ENCODE assay signal across 12 cellular contexts in the genomic region with DNA sequence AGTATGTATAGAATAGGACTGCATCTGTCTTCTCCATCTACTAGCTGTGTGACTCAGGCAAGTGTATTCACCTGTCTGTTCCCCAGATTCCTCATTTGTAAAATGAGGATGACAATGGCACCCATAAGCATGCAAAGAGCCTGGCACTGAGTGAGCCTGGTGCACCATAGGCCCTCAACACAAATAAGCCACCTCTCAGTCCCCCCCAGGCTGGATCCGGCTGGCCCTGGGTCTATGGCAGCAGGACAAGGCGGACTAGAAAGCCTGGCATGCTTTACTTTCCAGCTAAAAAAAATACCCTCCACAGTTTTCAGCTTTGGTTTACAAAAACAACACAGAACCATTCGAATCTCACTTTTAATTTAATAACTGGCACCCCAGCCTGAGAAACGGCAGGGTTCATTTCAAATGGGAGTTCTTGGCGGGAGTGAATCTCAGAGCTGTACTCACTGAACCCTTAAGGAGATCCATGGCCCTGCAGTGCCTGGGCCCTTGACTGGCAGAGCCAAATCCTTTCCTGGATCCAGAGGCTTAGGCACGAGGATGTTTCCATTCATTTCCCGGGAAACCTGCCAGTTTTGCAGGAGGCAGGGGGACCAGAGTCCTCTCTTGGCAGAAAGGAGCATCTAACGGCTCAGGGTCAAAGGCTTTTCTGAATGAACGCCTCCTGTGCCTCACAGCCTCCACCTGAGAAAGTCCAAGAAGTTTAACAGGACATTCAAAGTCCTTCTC. TPM values are rescaled to one million over a fixed set of nuclear protein-coding genes. Genes with fewer than 3 reads are reported as not detected.
DNase-seq lines count a peak whose midpoint lies in the region; ATAC-seq, FAIRE-seq and TF ChIP-seq lines count a peak whose summit lies in the region.
"Had no signal": no experiment of that assay in that cellular context is flagged by ENCODE, and none has a peak within 500 bp of the region (broad histone marks: within the 10 kb centered on the region; RNA-seq: fewer than 3 reads in every experiment).

No MANE protein-coding gene starts in this region.

- H3K27ac Mint-ChIP-seq in glutamatergic neuron (ENCODE audit: unreplicated experiment) = no peak overlapping the region
- H3K27ac Mint-ChIP-seq: endodermal cell had no signal

- H3K27me3 Mint-ChIP-seq in glutamatergic neuron (ENCODE audit: unreplicated experiment) = peaks cover 3% of the 10 kb centered on the region

- no peak for TF ChIP-seq CTCF in liver (IDR thresholded peaks at IDR 0.05; ENCODE audit: low read depth, low read length, missing input control)
- TF ChIP-seq CTCF in HepG2 (CRISPR knock-in tag; IDR thresholded peaks at IDR 0.05) = no peak
- TF ChIP-seq CTCF in ascending aorta (IDR thresholded peaks at IDR 0.05) = no peak
- no peak for TF ChIP-seq CTCF in glutamatergic neuron (IDR thresholded peaks at IDR 0.05; ENCODE audit: partially characterized antibody, unreplicated experiment)
- no peak for TF ChIP-seq CTCF in esophagus muscularis mucosa (IDR thresholded peaks at IDR 0.05)

- H3K4me1 ChIP-seq in liver (ENCODE audit: control insufficient read depth in 4 of 4, insufficient read depth in 4 of 4, low read length in 3 of 4) (peaks cover 0 to 38% (median 23%) of the 10 kb centered on the region in 4 donors), HepG2 (ENCODE audit: insufficient read depth, low read length) (peaks cover 77% of the 10 kb centered on the region), ascending aorta (peaks cover 8 to 63% of the 10 kb centered on the region in 2 donors), aorta (ENCODE audit: control insufficient read depth in 1 of 2, insufficient read depth in 2 of 2, low read length in 2 of 2) (peaks cover 1 to 5% of the 10 kb centered on the region in 2 donors), esophagus muscularis mucosa (peaks cover 38 to 97% (median 78%) of the 10 kb centered on the region in 4 donors)

- H3K9me3 Mint-ChIP-seq in glutamatergic neuron (ENCODE audit: unreplicated experiment) = no peaks in the 10 kb centered on the region
- H3K9me3 Mint-ChIP-seq: endodermal cell, neural crest cell had no signal

- no peak for FAIRE-seq in HepG2 (lab: Jason Lieb, UNC)

- H3K4me3 Mint-ChIP-seq in glutamatergic neuron (ENCODE audit: unreplicated experiment) = no peak overlapping the region
- H3K4me3 Mint-ChIP-seq: endodermal cell, neural crest cell had no signal

- DNase-seq in HepG2 (ENCODE audit: low spot score) (no peak), ascending aorta (ENCODE audit: low spot score in 2 of 2) (no peak), aorta (peak; percentile 47 to 58), dedifferentiated amniotic fluid mesenchymal stem cell (ENCODE audit: extremely low spot score) (no peak), glutamatergic neuron (no peak), esophagus muscularis mucosa (ENCODE audit: extremely low spot score) (no peak)
- DNase-seq: endodermal cell; stimulated activated CD4-positive, alpha-beta T cell treated with anti-CD3 and anti-CD28 coated beads, Interleukin-15, amount 100 ng/mL, for 24 hours had no signal

- H3K27ac ChIP-seq in liver (ENCODE audit: low read depth in 1 of 2, low read length in 2 of 2) (no peak overlapping the region), HepG2 (ENCODE audit: extremely low read length, insufficient read depth, low read length) (no peak overlapping the region), ascending aorta (peak overlapping the region; percentile 32 to 61), layer of hippocampus (ENCODE audit: low read depth, low read length) (peak overlapping the region; percentile 70), aorta (ENCODE audit: low read depth in 1 of 2, low read length in 2 of 2) (peak overlapping the region in 1 of 2 donors; percentile 56), esophagus muscularis mucosa (replicated peaks in 1 of 4) (peak overlapping the region in 1 of 4 donors; percentile 3)
- H3K27ac ChIP-seq: SJSA1 had no signal

- H3K9ac ChIP-seq in liver (ENCODE audit: low read depth in 1 of 2, low read length in 2 of 2) (no peak overlapping the region), HepG2 (ENCODE audit: insufficient read depth, low read depth, low read length) (no peak overlapping the region)

- in situ Hi-C loops in HepG2 (cut with HindIII; ENCODE audit: extremely low pct_ligation_motif_present, low pct_unique_long_range_greater_than_20kb) = no loop called here

- H3K27me3 ChIP-seq in liver (ENCODE audit: control insufficient read depth in 4 of 4, insufficient read depth in 4 of 4, low read length in 3 of 4) (no peaks in the 10 kb centered on the region), HepG2 (ENCODE audit: control insufficient read depth in 1 of 2, insufficient read depth in 2 of 2, low read length in 2 of 2) (no peaks in the 10 kb centered on the region), ascending aorta (no peaks in the 10 kb centered on the region), layer of hippocampus (ENCODE audit: control insufficient read depth, insufficient read depth, low read length) (no peaks in the 10 kb centered on the region), aorta (ENCODE audit: control insufficient read depth in 1 of 2, insufficient read depth in 2 of 2, low read length in 1 of 2) (no peaks in the 10 kb centered on the region), esophagus muscularis mucosa (peaks cover 0 to 10% (median 0%) of the 10 kb centered on the region in 4 donors)
- H3K27me3 ChIP-seq: SJSA1 had no signal

- H3K4me1 Mint-ChIP-seq in glutamatergic neuron (ENCODE audit: low read depth, unreplicated experiment) = peaks cover 22% of the 10 kb centered on the region

- H3K4me2 ChIP-seq in HepG2 (ENCODE audit: low read depth, low read length) = no peak overlapping the region

- H3K36me3 ChIP-seq in liver (ENCODE audit: control insufficient read depth in 4 of 4, insufficient read depth in 3 of 4, low read depth in 1 of 4, low read length in 3 of 4) = peaks cover 0 to 3% (median 0%) of the 10 kb centered on the region in 4 donors
- no peaks in the 10 kb centered on the region; a peak in 2 of 5 replicates for H3K36me3 ChIP-seq in HepG2 (replicated peaks in 1 of 2; ENCODE audit: control insufficient read depth in 1 of 2, insufficient read depth in 2 of 2, low read length in 2 of 2)
- peaks cover 0 to 6% of the 10 kb centered on the region in 2 donors for H3K36me3 ChIP-seq in ascending aorta
- no peaks in the 10 kb centered on the region for H3K36me3 ChIP-seq in aorta (ENCODE audit: control insufficient read depth in 1 of 2, insufficient read depth in 2 of 2, low read length in 1 of 2)
- H3K36me3 ChIP-seq in esophagus muscularis mucosa = no peaks in the 10 kb centered on the region

- TF ChIP-seq EP300 in HepG2 (IDR thresholded peaks at IDR 0.05; ENCODE audit: low read depth in 2 of 2, low read length in 2 of 2) (no peak), HepG2 (CRISPR knock-in tag; IDR thresholded peaks at IDR 0.05; ENCODE audit: borderline replicate concordance) (no peak), esophagus muscularis mucosa (IDR thresholded peaks at IDR 0.05) (no peak)

- no TSS peak for BruUV-seq in HepG2 (replicated peaks; lab: Mats Ljungman, UMichigan)

- no peak overlapping the region for H2AFZ ChIP-seq in HepG2 (ENCODE audit: low read length)

- H3K79me2 ChIP-seq in HepG2 (ENCODE audit: insufficient read depth, low read length) = peaks cover 16% of the 10 kb centered on the region

- intact Hi-C loops in HepG2 (cut with micrococcal nuclease; ENCODE audit: unreplicated experiment) (no loop called here), ascending aorta (cut with DNase I) (no loop called here), aorta (cut with DNase I) (no loop called here), esophagus muscularis mucosa (cut with DNase I) (no loop called here)

- no peak for TF ChIP-seq POLR2A in HepG2 (IDR thresholded peaks at IDR 0.05; ENCODE audit: insufficient read depth in 1 of 2, low read depth in 2 of 2, low read length in 2 of 2)
- TF ChIP-seq POLR2A in esophagus muscularis mucosa (IDR thresholded peaks at IDR 0.05; ENCODE audit: low read depth) = no peak

- H3K4me3 ChIP-seq in liver (ENCODE audit: low read depth in 1 of 3, low read length in 3 of 3) (no peak overlapping the region), HepG2 (replicated peaks in 1 of 3; ENCODE audit: insufficient read depth in 1 of 3, low read depth in 2 of 3, low read length in 3 of 3) (no peak overlapping the region), ascending aorta (no peak overlapping the region), aorta (ENCODE audit: low read length in 2 of 2) (no peak overlapping the region), esophagus muscularis mucosa (no peak overlapping the region)
- H3K4me3 ChIP-seq: SJSA1 had no signal

- CTCF ChIA-PET in HepG2 (lab: Yijun Ruan, JAX; ENCODE audit: low intra/inter-chr PET ratio, low total read pairs) = no interaction called here

- TF ChIP-seq RAD21 in liver (IDR thresholded peaks at IDR 0.05) (no peak), HepG2 (CRISPR knock-in tag; IDR thresholded peaks at IDR 0.05) (no peak)

- H4K20me1 ChIP-seq in HepG2 (ENCODE audit: insufficient read depth, low read length) = peaks cover 11% of the 10 kb centered on the region; the same call in 1 of the 2 replicates

- POLR2A ChIA-PET in HepG2 (lab: Yijun Ruan, JAX) = interaction anchor here (3.2 kb wide), 1 partner anchor 25 kb away, joined by 20 read pairs; no protein-coding TSS in a partner anchor

- H3K36me3 Mint-ChIP-seq in glutamatergic neuron (ENCODE audit: unreplicated experiment) = no peaks in the 10 kb centered on the region

- ATAC-seq in HepG2 (no peak), aorta (ENCODE audit: low FRiP score) (no peak)

- 57% methylated on average over 9 of the region's 9 CpGs for WGBS in liver
- WGBS in HepG2 (ENCODE audit: low lambda C conversion rate) = 76% methylated on average over 8 of the region's 9 CpGs
- 3 to 6% methylated on average over 9 of the region's 9 CpGs for WGBS in aorta, 2 donors
- WGBS in esophagus muscularis mucosa = 31% methylated on average over 9 of the region's 9 CpGs

- H3K9me3 ChIP-seq in liver (ENCODE audit: control insufficient read depth in 4 of 4, low read length in 3 of 4) (no peaks in the 10 kb centered on the region), HepG2 (ENCODE audit: low read length) (no peaks in the 10 kb centered on the region), ascending aorta (no peaks in the 10 kb centered on the region), aorta (ENCODE audit: control insufficient read depth, low read length) (no peaks in the 10 kb centered on the region), esophagus muscularis mucosa (no peaks in the 10 kb centered on the region)
- H3K9me3 ChIP-seq: SJSA1 had no signal

RNA-seq across cellular contexts. Expression of a gene that starts 17.7 kb away (rescaled TPM):
- 1 to 10 TPM; 8.3 to 9.0 TPM for total RNA-seq in liver
- 1 to 10 TPM in 1 of 2 donors, under 1 TPM in 1; 0.47 to 1.1 TPM for polyA plus RNA-seq in liver
- total RNA-seq in HepG2 (2016; rRNA removed; fragmentation: Illumina TruSeq; extraction: Trizol) = 7.8 and 9.0 TPM in 2 replicates
- 2.1 and 2.5 TPM in 2 replicates for total RNA-seq in HepG2 (2016; cell fraction: cytosol; rRNA removed; fragmentation: Illumina TruSeq; extraction: Trizol; ENCODE audit: low read depth)
- 6.6 and 8.6 TPM in 2 replicates for total RNA-seq in HepG2 (2016; cell fraction: insoluble cytoplasmic fraction; rRNA removed; fragmentation: Illumina TruSeq; extraction: Trizol)
- total RNA-seq in HepG2 (2016; cell fraction: membrane; rRNA removed; fragmentation: Illumina TruSeq; extraction: Trizol) = 2.8 and 3.5 TPM in 2 replicates
- 14.8 and 16.4 TPM in 2 replicates for total RNA-seq in HepG2 (2016; cell fraction: nucleus; rRNA removed; fragmentation: Illumina TruSeq; extraction: Trizol)
- 8.0 and 9.3 TPM in 2 replicates for polyA plus RNA-seq in HepG2 (2011; rRNA removed)
- polyA plus RNA-seq in HepG2 (2011; cell fraction: cytosol; rRNA removed) = 3.1 and 3.2 TPM in 2 replicates
- 32.7 and 44.3 TPM in 2 replicates for polyA plus RNA-seq in HepG2 (2011; cell fraction: nucleus; rRNA removed)
- 3.7 and 4.9 TPM in 2 replicates for polyA plus RNA-seq in HepG2 (2012)
- polyA plus RNA-seq in HepG2 (2016; cell fraction: cytosol; fragmentation: Illumina TruSeq; extraction: Trizol; ENCODE audit: low read depth) = 0.24 and 0.25 TPM in 2 replicates
- 2.0 and 2.7 TPM in 2 replicates for polyA plus RNA-seq in HepG2 (2016; cell fraction: insoluble cytoplasmic fraction; fragmentation: Illumina TruSeq; extraction: Trizol; ENCODE audit: low read depth)
- polyA plus RNA-seq in HepG2 (2016; cell fraction: membrane; fragmentation: Illumina TruSeq; extraction: Trizol; ENCODE audit: low read depth) = 0.50 and 0.55 TPM in 2 replicates
- 10.7 and 10.9 TPM in 2 replicates for polyA plus RNA-seq in HepG2 (2016; cell fraction: nucleus; fragmentation: Illumina TruSeq; extraction: Trizol; ENCODE audit: insufficient read depth, low read depth)
- polyA minus RNA-seq in HepG2 (2011; rRNA and poly(A)+ RNA removed; ENCODE audit: low replicate concordance) = 0.72 and 21.2 TPM in 2 replicates
- 6.8 and 8.6 TPM in 2 replicates for polyA minus RNA-seq in HepG2 (2011; cell fraction: cytosol; rRNA and poly(A)+ RNA removed)
- 43.0 and 46.7 TPM in 2 replicates for polyA minus RNA-seq in HepG2 (2011; cell fraction: nucleus; rRNA and poly(A)+ RNA removed)
- total RNA-seq in ascending aorta = 84.1 TPM
- 10 to 100 TPM; 39.1 to 61.5 TPM for total RNA-seq in aorta
- 1 to 10 TPM; 3.0 to 6.9 TPM for polyA plus RNA-seq in aorta
- 7.1 TPM for total RNA-seq in glutamatergic neuron (ENCODE audit: unreplicated experiment)
- total RNA-seq in esophagus muscularis mucosa = 10 to 100 TPM; 14.4 to 18.7 (median 16.6) TPM

RNA-seq across cellular contexts. Expression of a gene that starts 36.1 kb away (rescaled TPM):
- total RNA-seq in liver (100 to 1,000 TPM in 1 of 2 donors, 10 to 100 TPM in 1; 28.4 to 172 TPM), HepG2 (2016; rRNA removed; fragmentation: Illumina TruSeq; extraction: Trizol) (115 and 122 TPM in 2 replicates), ascending aorta (24.6 TPM), aorta (10 to 100 TPM; 20.1 to 22.4 TPM), glutamatergic neuron (ENCODE audit: unreplicated experiment) (38.9 TPM), esophagus muscularis mucosa (10 to 100 TPM; 34.3 to 51.5 (median 43.5) TPM)
- polyA plus RNA-seq in liver (10 to 100 TPM; 34.1 to 45.3 TPM), HepG2 (2011; rRNA removed) (115 and 146 TPM in 2 replicates), aorta (10 to 100 TPM; 41.9 to 54.2 TPM)
- 141 and 162 TPM in 2 replicates for total RNA-seq in HepG2 (2016; cell fraction: cytosol; rRNA removed; fragmentation: Illumina TruSeq; extraction: Trizol; ENCODE audit: low read depth)
- total RNA-seq in HepG2 (2016; cell fraction: insoluble cytoplasmic fraction; rRNA removed; fragmentation: Illumina TruSeq; extraction: Trizol) = 99.8 and 128 TPM in 2 replicates
- total RNA-seq in HepG2 (2016; cell fraction: membrane; rRNA removed; fragmentation: Illumina TruSeq; extraction: Trizol) = 204 and 226 TPM in 2 replicates
- 42.6 and 50.7 TPM in 2 replicates for total RNA-seq in HepG2 (2016; cell fraction: nucleus; rRNA removed; fragmentation: Illumina TruSeq; extraction: Trizol)
- 68.6 and 128 TPM in 2 replicates for polyA plus RNA-seq in HepG2 (2011; cell fraction: cytosol; rRNA removed)
- polyA plus RNA-seq in HepG2 (2011; cell fraction: nucleus; rRNA removed) = 20.1 and 32.1 TPM in 2 replicates
- polyA plus RNA-seq in HepG2 (2012) = 136 and 145 TPM in 2 replicates
- polyA plus RNA-seq in HepG2 (2016; cell fraction: cytosol; fragmentation: Illumina TruSeq; extraction: Trizol; ENCODE audit: low read depth) = 197 and 237 TPM in 2 replicates
- 161 and 168 TPM in 2 replicates for polyA plus RNA-seq in HepG2 (2016; cell fraction: insoluble cytoplasmic fraction; fragmentation: Illumina TruSeq; extraction: Trizol; ENCODE audit: low read depth)
- polyA plus RNA-seq in HepG2 (2016; cell fraction: membrane; fragmentation: Illumina TruSeq; extraction: Trizol; ENCODE audit: low read depth) = 243 and 290 TPM in 2 replicates
- polyA plus RNA-seq in HepG2 (2016; cell fraction: nucleus; fragmentation: Illumina TruSeq; extraction: Trizol; ENCODE audit: insufficient read depth, low read depth) = 104 and 106 TPM in 2 replicates
- polyA minus RNA-seq in HepG2 (2011; rRNA and poly(A)+ RNA removed; ENCODE audit: low replicate concordance) = 17.9 and 35.5 TPM in 2 replicates
- polyA minus RNA-seq in HepG2 (2011; cell fraction: cytosol; rRNA and poly(A)+ RNA removed) = 42.3 and 45.6 TPM in 2 replicates
- polyA minus RNA-seq in HepG2 (2011; cell fraction: nucleus; rRNA and poly(A)+ RNA removed) = 15.8 and 23.1 TPM in 2 replicates

Comparison
In these comparisons a context has a peak if more than half of its experiments do, and no peak if none do; other contexts are left out.
1. H3K27ac ChIP-seq: peak in ascending aorta (2 of 2) and layer of hippocampus (single experiment); none in liver (0 of 2) and HepG2 (single experiment).
2. DNase-seq: peak in aorta (2 of 2); none in HepG2 (single experiment), ascending aorta (0 of 2), dedifferentiated amniotic fluid mesenchymal stem cell (single experiment), glutamatergic neuron (single experiment) and esophagus muscularis mucosa (single experiment).